In the genomic region with DNA sequence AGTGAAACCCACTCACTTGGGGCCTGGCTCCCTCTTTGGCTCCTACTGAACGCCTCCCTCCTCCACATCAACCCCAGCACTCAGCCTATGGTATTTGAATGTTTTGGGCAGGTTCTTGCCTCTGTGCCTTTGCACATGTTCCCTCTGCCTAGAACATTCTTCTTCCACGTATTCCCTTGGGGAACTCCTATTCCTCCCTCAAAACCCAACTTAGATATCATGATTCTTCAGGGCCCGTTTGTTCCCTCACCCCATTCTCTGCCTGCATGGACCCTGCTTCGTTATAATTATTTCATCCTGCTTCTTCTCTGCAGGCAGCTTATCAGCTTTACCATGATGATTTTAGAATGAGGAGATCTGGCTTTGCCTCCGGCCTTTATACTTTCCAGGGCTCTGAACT, we compare ENCODE assay signal across 1 cellular context.
TF ChIP-seq lines count a peak whose summit lies in the region.

No MANE protein-coding gene starts in this region.

TF ChIP-seq in K562, 482 proteins besides CTCF, POLR2A, EP300 and RAD21 (continued from another document):
- TF ChIP-seq, protein P1, sequence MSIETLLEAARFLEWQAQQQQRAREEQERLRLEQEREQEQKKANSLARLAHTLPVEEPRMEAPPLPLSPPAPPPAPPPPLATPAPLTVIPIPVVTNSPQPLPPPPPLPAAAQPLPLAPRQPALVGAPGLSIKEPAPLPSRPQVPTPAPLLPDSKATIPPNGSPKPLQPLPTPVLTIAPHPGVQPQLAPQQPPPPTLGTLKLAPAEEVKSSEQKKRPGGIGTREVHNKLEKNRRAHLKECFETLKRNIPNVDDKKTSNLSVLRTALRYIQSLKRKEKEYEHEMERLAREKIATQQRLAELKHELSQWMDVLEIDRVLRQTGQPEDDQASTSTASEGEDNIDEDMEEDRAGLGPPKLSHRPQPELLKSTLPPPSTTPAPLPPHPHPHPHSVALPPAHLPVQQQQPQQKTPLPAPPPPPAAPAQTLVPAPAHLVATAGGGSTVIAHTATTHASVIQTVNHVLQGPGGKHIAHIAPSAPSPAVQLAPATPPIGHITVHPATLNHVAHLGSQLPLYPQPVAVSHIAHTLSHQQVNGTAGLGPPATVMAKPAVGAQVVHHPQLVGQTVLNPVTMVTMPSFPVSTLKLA (conservative IDR thresholded peaks at IDR 0.05), result no peak
